ENCODE assay signal across 27 cellular contexts in the genomic region with DNA sequence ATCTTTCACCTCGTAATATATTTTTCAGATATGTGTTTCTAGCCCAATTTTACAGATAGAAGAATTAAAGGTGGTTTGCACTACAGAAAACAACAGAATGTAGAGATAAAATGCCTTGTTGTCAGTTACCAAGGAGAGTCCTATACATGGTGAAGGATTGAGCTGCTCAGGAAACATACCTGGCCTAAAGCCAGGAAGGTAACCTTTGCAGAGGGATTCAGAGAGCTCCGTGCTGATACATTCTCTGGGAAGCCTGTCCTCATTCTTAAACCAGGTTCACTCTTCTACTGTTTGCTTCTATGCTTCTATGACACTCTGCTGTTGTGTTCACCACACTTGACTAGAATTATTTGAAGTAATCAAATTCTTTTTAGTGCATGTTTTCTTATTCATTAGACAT.
"Had no signal": no experiment of that assay in that cellular context is flagged by ENCODE, and none has a peak within 500 bp of the region (broad histone marks: within the 10 kb centered on the region; RNA-seq: fewer than 3 reads in every experiment).

No MANE protein-coding gene starts in this region.

- H3K4me3 ChIP-seq: colonic mucosa, gastrocnemius medialis, left ventricle myocardium inferior, lung, mucosa of descending colon, ovary, right lobe of liver, thoracic aorta had no signal

- H3K9me3 Mint-ChIP-seq: activated T-cell treated with anti-CD3 and anti-CD28 coated beads, Interleukin-2, amount 50 U/mL, for 4 hours had no signal

- H3K27me3 Mint-ChIP-seq: activated CD8-positive, alpha-beta T cell treated with anti-CD3 and anti-CD28 coated beads for 36 hours; activated T-helper 17 cell treated with anti-CD3 and anti-CD28 coated beads, Interleukin-2, amount 50 U/mL, for 72 hours; progenitor cell of endocrine pancreas had no signal

- H3K27me3 ChIP-seq: colonic mucosa, gastrocnemius medialis, neutrophil, ovary, right lobe of liver had no signal

- H3K27ac Mint-ChIP-seq: activated CD8-positive, alpha-beta T cell treated with anti-CD3 and anti-CD28 coated beads for 36 hours; activated T-helper 17 cell treated with anti-CD3 and anti-CD28 coated beads, Interleukin-2, amount 50 U/mL, for 72 hours; nephron; progenitor cell of endocrine pancreas; stimulated activated naive CD8-positive, alpha-beta T cell treated with anti-CD3 and anti-CD28 coated beads, Interleukin-15, Interleukin-2, amounts not matched to agents 100 ng/mL and 50 ng/mL, for 24 hours had no signal

- H3K27ac ChIP-seq: colonic mucosa, gastrocnemius medialis, left ventricle myocardium inferior, neutrophil, ovary, right lobe of liver, thoracic aorta had no signal

- H3K4me3 Mint-ChIP-seq: activated CD8-positive, alpha-beta T cell treated with anti-CD3 and anti-CD28 coated beads for 36 hours; activated T-cell treated with anti-CD3 and anti-CD28 coated beads, Interleukin-2, amount 50 U/mL, for 4 hours; activated T-helper 17 cell treated with anti-CD3 and anti-CD28 coated beads, Interleukin-2, amount 50 U/mL, for 72 hours; nephron; stimulated activated naive CD8-positive, alpha-beta T cell treated with anti-CD3 and anti-CD28 coated beads, Interleukin-15, Interleukin-2, amounts not matched to agents 100 ng/mL and 50 ng/mL, for 24 hours had no signal

- H3K4me1 ChIP-seq: colonic mucosa, gastrocnemius medialis, left ventricle myocardium inferior, right lobe of liver had no signal

- ATAC-seq: activated CD8-positive, alpha-beta T cell treated with anti-CD3 and anti-CD28 coated beads for 36 hours; activated T-cell treated with anti-CD3 and anti-CD28 coated beads, Interleukin-2, amount 50 U/mL, for 4 hours; activated T-helper 17 cell treated with anti-CD3 and anti-CD28 coated beads, Interleukin-2, amount 50 U/mL, for 72 hours; gastrocnemius medialis; mucosa of descending colon; right lobe of liver had no signal

- H3K9me3 ChIP-seq: colonic mucosa, gastrocnemius medialis, mucosa of descending colon, neutrophil, ovary, right lobe of liver, thoracic aorta had no signal

- H3K36me3 ChIP-seq: colonic mucosa, gastrocnemius medialis, left ventricle myocardium inferior, neutrophil, ovary, right lobe of liver, thoracic aorta had no signal

- DNase-seq: activated CD4-positive, alpha-beta T cell treated with anti-CD3 and anti-CD28 coated beads for 1 hour; activated CD4-positive, alpha-beta T cell treated with anti-CD3 and anti-CD28 coated beads, Interleukin-2, amount 50 U/mL, for 1 hour; activated CD8-positive, alpha-beta T cell treated with anti-CD3 and anti-CD28 coated beads for 36 hours; activated gamma-delta T cell treated with Interleukin-2 at 50 U/mL for 16 hours; activated naive CD4-positive, alpha-beta T cell treated with anti-CD3 and anti-CD28 coated beads, Interleukin-2, amount 50 U/mL, for 16 hours; activated T-cell treated with anti-CD3 and anti-CD28 coated beads, Interleukin-2, amount 50 U/mL, for 4 hours; amniotic stem cell; central memory CD4-positive, alpha-beta T cell; colonic mucosa; effector CD8-positive, alpha-beta T cell; gastrocnemius medialis; glutamatergic neuron; islet precursor cell; left ventricle myocardium inferior; mucosa of descending colon; ovary; right lobe of liver; stimulated activated CD4-positive, alpha-beta T cell treated with anti-CD3 and anti-CD28 coated beads, Interleukin-2, amount 100 ng/mL, for 48 hours; T-helper 2 cell; trophoblast cell had no signal

- H3K4me1 Mint-ChIP-seq: activated T-helper 17 cell treated with anti-CD3 and anti-CD28 coated beads, Interleukin-2, amount 50 U/mL, for 72 hours; nephron had no signal
